18 cellular contexts compared by ENCODE assay signal in genomic region chr16:11429113-11429512, GRCh38.
"Had no signal": no experiment of that assay in that cellular context is flagged by ENCODE, and none has a peak within 500 bp of the region (broad histone marks: within the 10 kb centered on the region; RNA-seq: fewer than 3 reads in every experiment).

No MANE protein-coding gene starts in this region.

- H3K4me3 ChIP-seq: esophagus muscularis mucosa, gastrocnemius medialis, psoas muscle, thoracic aorta, transverse colon had no signal

- H3K4me1 ChIP-seq: esophagus muscularis mucosa, gastrocnemius medialis, psoas muscle, transverse colon had no signal

- ATAC-seq: effector memory CD8-positive, alpha-beta T cell; gastrocnemius medialis; psoas muscle; sciatic nerve; stimulated activated naive B cell treated with anti-CD40 and anti-IgM and Interleukin-4, amounts not matched to agents 10 μg/mL and 1 μg/mL and 100 μg/mL, for 72 hours; stimulated activated naive CD8-positive, alpha-beta T cell treated with anti-CD3 and anti-CD28 coated beads, Interleukin-15, amount 100 ng/mL, for 72 hours had no signal

- H3K36me3 ChIP-seq: esophagus muscularis mucosa, gastrocnemius medialis, thoracic aorta, transverse colon had no signal

- H3K27ac ChIP-seq: epithelial cell of prostate, esophagus muscularis mucosa, gastrocnemius medialis, neutrophil, psoas muscle, thoracic aorta, transverse colon had no signal

- H3K9me3 ChIP-seq: neutrophil, psoas muscle, thoracic aorta, transverse colon had no signal

- DNase-seq: effector memory CD8-positive, alpha-beta T cell; gastrocnemius medialis; left colon; naive B cell; psoas muscle; retina; stimulated activated CD4-positive, alpha-beta T cell treated with anti-CD3 and anti-CD28 coated beads, Interleukin-2, amount 100 ng/mL, for 24 hours; stimulated activated CD4-positive, alpha-beta T cell treated with anti-CD3 and anti-CD28 coated beads, Interleukin-4, amount 100 ng/mL, for 4 hours; stimulated activated naive B cell treated with anti-CD40 and anti-IgM and Interleukin-4, amounts not matched to agents 10 μg/mL and 1 μg/mL and 100 μg/mL, for 72 hours; stimulated activated naive CD8-positive, alpha-beta T cell treated with anti-CD3 and anti-CD28 coated beads, Interleukin-15, amount 100 ng/mL, for 72 hours; substantia nigra; transverse colon had no signal

- H3K27me3 ChIP-seq: gastrocnemius medialis, neutrophil, transverse colon had no signal

- FAIRE-seq: colon had no signal
